ENCODE assay signal across 1 cellular context in the genomic region with DNA sequence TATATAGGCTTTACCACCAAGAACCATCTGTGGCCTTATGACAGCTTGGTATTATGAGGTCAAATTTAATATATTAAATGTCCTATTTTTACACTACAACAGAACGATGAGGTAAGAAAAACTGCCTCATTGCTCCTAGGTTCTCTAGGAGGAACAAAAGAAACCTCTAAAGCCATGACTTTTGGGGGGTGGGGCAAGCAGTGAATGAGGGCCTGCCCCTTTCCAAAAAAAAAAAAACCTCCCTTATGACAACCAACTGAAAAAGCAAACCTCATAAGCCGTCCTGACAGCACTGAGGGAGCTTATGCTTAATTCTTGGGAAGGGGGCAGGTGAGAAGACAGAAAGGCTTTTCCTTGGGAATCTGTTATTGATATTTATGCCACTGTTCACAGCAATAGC.
TF ChIP-seq lines count a peak whose summit lies in the region.

No MANE protein-coding gene starts in this region.

TF ChIP-seq in GM23338, 12 proteins besides CTCF, POLR2A, EP300 and RAD21 (continued from another document):
- TF ChIP-seq, protein P1, sequence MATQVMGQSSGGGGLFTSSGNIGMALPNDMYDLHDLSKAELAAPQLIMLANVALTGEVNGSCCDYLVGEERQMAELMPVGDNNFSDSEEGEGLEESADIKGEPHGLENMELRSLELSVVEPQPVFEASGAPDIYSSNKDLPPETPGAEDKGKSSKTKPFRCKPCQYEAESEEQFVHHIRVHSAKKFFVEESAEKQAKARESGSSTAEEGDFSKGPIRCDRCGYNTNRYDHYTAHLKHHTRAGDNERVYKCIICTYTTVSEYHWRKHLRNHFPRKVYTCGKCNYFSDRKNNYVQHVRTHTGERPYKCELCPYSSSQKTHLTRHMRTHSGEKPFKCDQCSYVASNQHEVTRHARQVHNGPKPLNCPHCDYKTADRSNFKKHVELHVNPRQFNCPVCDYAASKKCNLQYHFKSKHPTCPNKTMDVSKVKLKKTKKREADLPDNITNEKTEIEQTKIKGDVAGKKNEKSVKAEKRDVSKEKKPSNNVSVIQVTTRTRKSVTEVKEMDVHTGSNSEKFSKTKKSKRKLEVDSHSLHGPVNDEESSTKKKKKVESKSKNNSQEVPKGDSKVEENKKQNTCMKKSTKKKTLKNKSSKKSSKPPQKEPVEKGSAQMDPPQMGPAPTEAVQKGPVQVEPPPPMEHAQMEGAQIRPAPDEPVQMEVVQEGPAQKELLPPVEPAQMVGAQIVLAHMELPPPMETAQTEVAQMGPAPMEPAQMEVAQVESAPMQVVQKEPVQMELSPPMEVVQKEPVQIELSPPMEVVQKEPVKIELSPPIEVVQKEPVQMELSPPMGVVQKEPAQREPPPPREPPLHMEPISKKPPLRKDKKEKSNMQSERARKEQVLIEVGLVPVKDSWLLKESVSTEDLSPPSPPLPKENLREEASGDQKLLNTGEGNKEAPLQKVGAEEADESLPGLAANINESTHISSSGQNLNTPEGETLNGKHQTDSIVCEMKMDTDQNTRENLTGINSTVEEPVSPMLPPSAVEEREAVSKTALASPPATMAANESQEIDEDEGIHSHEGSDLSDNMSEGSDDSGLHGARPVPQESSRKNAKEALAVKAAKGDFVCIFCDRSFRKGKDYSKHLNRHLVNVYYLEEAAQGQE (IDR thresholded peaks at IDR 0.05; ENCODE audit: unreplicated experiment), result no peak
